ENCODE assay signal across 26 cellular contexts in the genomic region with DNA sequence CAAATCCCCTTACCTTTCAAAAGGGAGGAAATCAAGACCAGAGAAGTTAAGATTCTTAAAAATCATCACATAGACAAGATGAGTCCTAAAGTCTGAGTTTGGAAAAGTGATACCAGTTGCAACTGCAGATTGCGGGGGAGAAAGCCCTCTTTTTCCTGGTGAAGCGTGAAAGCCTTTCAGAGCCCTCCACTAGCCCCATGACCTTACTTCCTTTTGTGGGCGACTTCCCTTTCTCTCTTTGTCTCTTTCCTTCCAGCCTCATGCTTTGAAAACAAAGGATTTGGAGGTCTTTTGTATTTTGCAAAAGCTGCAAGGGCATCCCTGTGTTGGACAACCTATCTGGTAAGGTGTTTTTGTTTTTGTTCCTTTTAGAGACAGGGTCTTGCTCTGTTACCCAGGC.
"Had no signal": no experiment of that assay in that cellular context is flagged by ENCODE, and none has a peak within 500 bp of the region (broad histone marks: within the 10 kb centered on the region; RNA-seq: fewer than 3 reads in every experiment).

No MANE protein-coding gene starts in this region.

- H2AFZ ChIP-seq: parathyroid adenoma had no signal

- H3K4me3 Mint-ChIP-seq: activated naive CD8-positive, alpha-beta T cell; activated T-cell treated with anti-CD3 and anti-CD28 coated beads, Interleukin-2, amount 50 U/mL, for 24 hours; activated T-helper 17 cell treated with anti-CD3 and anti-CD28 coated beads, Interleukin-2, amount 50 U/mL, for 72 hours; central memory CD8-positive, alpha-beta T cell; stimulated activated effector memory CD8-positive, alpha-beta T cell treated with anti-CD3 and anti-CD28 coated beads, Interleukin-12 subunit alpha, Interleukin-12 subunit beta, amount 100 ng/mL, for 72 hours; stimulated activated naive CD8-positive, alpha-beta T cell treated with anti-CD3 and anti-CD28 coated beads, Interleukin-15, amount 100 ng/mL, for 72 hours; WTC11 had no signal

- ATAC-seq: activated T-helper 17 cell treated with anti-CD3 and anti-CD28 coated beads, Interleukin-2, amount 50 U/mL, for 72 hours; esophagus mucosa; left cardiac atrium; mucosa of descending colon; stimulated activated effector memory CD8-positive, alpha-beta T cell treated with anti-CD3 and anti-CD28 coated beads, Interleukin-12 subunit alpha, Interleukin-12 subunit beta, amount 100 ng/mL, for 72 hours; stimulated activated naive CD8-positive, alpha-beta T cell treated with anti-CD3 and anti-CD28 coated beads, Interleukin-15, amount 100 ng/mL, for 72 hours; WTC11 had no signal

- H3K27me3 ChIP-seq: breast epithelium, right lobe of liver, tibial artery had no signal

- H3K9me3 Mint-ChIP-seq: stimulated activated naive CD8-positive, alpha-beta T cell treated with anti-CD3 and anti-CD28 coated beads, Interleukin-15, amount 100 ng/mL, for 72 hours had no signal

- H3K27ac ChIP-seq: breast epithelium, parathyroid adenoma, right lobe of liver, skin epidermis, tibial artery had no signal

- H3K9ac ChIP-seq: parathyroid adenoma had no signal

- DNase-seq: activated CD4-positive, alpha-beta T cell treated with anti-CD3 and anti-CD28 coated beads, Interleukin-2, amount 50 U/mL, for 4 hours; activated CD8-positive, alpha-beta memory T cell treated with anti-CD3 and anti-CD28 coated beads for 24 hours; activated CD8-positive, alpha-beta memory T cell treated with anti-CD3 and anti-CD28 coated beads, Interleukin-2, amount 50 U/mL, for 4 hours; activated naive CD4-positive, alpha-beta T cell; activated T-cell treated with anti-CD3 and anti-CD28 coated beads, Interleukin-2, amount 50 U/mL, for 24 hours; amniotic stem cell; effector memory CD4-positive, alpha-beta T cell; islet precursor cell; left cardiac atrium; mesenchymal stem cell; mucosa of descending colon; right lobe of liver; stimulated activated CD4-positive, alpha-beta T cell treated with anti-CD3 and anti-CD28 coated beads, Interleukin-2, amount 100 ng/mL, for 24 hours; stimulated activated naive CD8-positive, alpha-beta T cell treated with anti-CD3 and anti-CD28 coated beads, Interleukin-15, amount 100 ng/mL, for 72 hours; T-helper 1 cell; T-helper 9 cell; tibial artery had no signal

- H3K4me3 ChIP-seq: breast epithelium, mucosa of descending colon, right lobe of liver, skin epidermis, tibial artery had no signal

- H3K4me1 Mint-ChIP-seq: activated T-helper 17 cell treated with anti-CD3 and anti-CD28 coated beads, Interleukin-2, amount 50 U/mL, for 72 hours; central memory CD8-positive, alpha-beta T cell; stimulated activated effector memory CD8-positive, alpha-beta T cell treated with anti-CD3 and anti-CD28 coated beads, Interleukin-12 subunit alpha, Interleukin-12 subunit beta, amount 100 ng/mL, for 72 hours had no signal

- H3K9me3 ChIP-seq: breast epithelium, mucosa of descending colon, right lobe of liver, tibial artery had no signal

- H3K27ac Mint-ChIP-seq: activated naive CD8-positive, alpha-beta T cell; activated T-cell treated with anti-CD3 and anti-CD28 coated beads, Interleukin-2, amount 50 U/mL, for 24 hours; activated T-helper 17 cell treated with anti-CD3 and anti-CD28 coated beads, Interleukin-2, amount 50 U/mL, for 72 hours; stimulated activated effector memory CD8-positive, alpha-beta T cell treated with anti-CD3 and anti-CD28 coated beads, Interleukin-12 subunit alpha, Interleukin-12 subunit beta, amount 100 ng/mL, for 72 hours; WTC11 had no signal

- H3K27me3 Mint-ChIP-seq: activated T-cell treated with anti-CD3 and anti-CD28 coated beads, Interleukin-2, amount 50 U/mL, for 24 hours; activated T-helper 17 cell treated with anti-CD3 and anti-CD28 coated beads, Interleukin-2, amount 50 U/mL, for 72 hours; central memory CD8-positive, alpha-beta T cell; stimulated activated naive CD8-positive, alpha-beta T cell treated with anti-CD3 and anti-CD28 coated beads, Interleukin-15, amount 100 ng/mL, for 72 hours had no signal

- H3K36me3 ChIP-seq: breast epithelium, right lobe of liver, tibial artery had no signal

- H3K36me3 Mint-ChIP-seq: stimulated activated effector memory CD8-positive, alpha-beta T cell treated with anti-CD3 and anti-CD28 coated beads, Interleukin-12 subunit alpha, Interleukin-12 subunit beta, amount 100 ng/mL, for 72 hours; WTC11 had no signal

- H3K79me2 ChIP-seq: parathyroid adenoma had no signal

- H3K4me1 ChIP-seq: breast epithelium, parathyroid adenoma, right lobe of liver, tibial artery had no signal
